ENCODE assay signal across 16 cellular contexts in the genomic region with DNA sequence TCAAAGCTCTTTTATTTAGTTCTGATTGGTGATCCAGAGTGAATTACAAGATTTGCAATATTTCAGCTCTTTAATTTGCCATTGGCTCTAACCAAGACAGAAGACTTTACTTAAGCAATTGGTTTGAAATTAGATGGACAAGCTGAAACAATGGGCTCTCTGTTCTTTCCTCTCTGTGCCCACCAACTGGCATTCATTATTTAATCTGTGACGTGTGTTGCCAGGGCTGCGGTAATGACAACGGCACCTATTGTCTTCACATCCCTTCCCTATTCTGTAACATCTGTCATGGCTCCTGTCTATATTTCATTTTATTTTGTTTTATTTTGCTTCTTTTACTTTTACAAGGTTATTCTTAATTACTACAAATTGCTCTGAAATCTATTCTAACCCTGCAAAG. TPM values are rescaled to one million over a fixed set of nuclear protein-coding genes. Genes with fewer than 3 reads are reported as not detected.
DNase-seq lines count a peak whose midpoint lies in the region; ATAC-seq and TF ChIP-seq lines count a peak whose summit lies in the region.
"Had no signal": no experiment of that assay in that cellular context is flagged by ENCODE, and none has a peak within 500 bp of the region (broad histone marks: within the 10 kb centered on the region; RNA-seq: fewer than 3 reads in every experiment).

No MANE protein-coding gene starts in this region.

- H3K4me1 ChIP-seq in Panc1 (ENCODE audit: control insufficient read depth, insufficient read depth, low read length), result peaks cover 39% of the 10 kb centered on the region
- H3K4me1 ChIP-seq in spleen, result peaks cover 2 to 44% (median 23%) of the 10 kb centered on the region in 6 donors

- H3K9me3 Mint-ChIP-seq in activated naive CD4-positive, alpha-beta T cell treated with anti-CD3 and anti-CD28 coated beads, Interleukin-2, amount 10 ng/mL, durations not matched to agents 7 days and 5 days, result no peaks in the 10 kb centered on the region
- H3K9me3 Mint-ChIP-seq: activated naive CD4-positive, alpha-beta T cell treated with anti-CD3 and anti-CD28 coated beads, Interleukin-2, amount 50 U/mL, for 24 hours; T-helper 1 cell treated with Interleukin-12 subunit alpha and Interleukin-12 subunit beta and Interleukin-4 antibody, amounts not matched to agents 30 μg/mL and 1 μg/mL, for 36 hours had no signal

- H3K36me3 ChIP-seq in Panc1 (ENCODE audit: control insufficient read depth, insufficient read depth, low read length), result no peaks in the 10 kb centered on the region
- no peaks in the 10 kb centered on the region for H3K36me3 ChIP-seq in spleen
- H3K36me3 ChIP-seq: BLaER1 treated with 17β-estradiol and CSF1 and Interleukin-3, amounts not matched to agents 10 nM and 100 nM; Peyer's patch had no signal

- POLR2A ChIA-PET in Panc1 (lab: Charles Lee), result no interaction called here

- no peak overlapping the region for H3K4me3 Mint-ChIP-seq in activated naive CD4-positive, alpha-beta T cell treated with anti-CD3 and anti-CD28 coated beads, Interleukin-2, amount 10 ng/mL, durations not matched to agents 7 days and 5 days
- H3K4me3 Mint-ChIP-seq: activated naive CD4-positive, alpha-beta T cell treated with anti-CD3 and anti-CD28 coated beads, Interleukin-2, amount 50 U/mL, for 24 hours; T-helper 1 cell treated with Interleukin-12 subunit alpha and Interleukin-12 subunit beta and Interleukin-4 antibody, amounts not matched to agents 30 μg/mL and 1 μg/mL, for 36 hours had no signal

- CTCF ChIA-PET in Panc1 (lab: Charles Lee), result no interaction called here
- CTCF ChIA-PET in activated naive CD4-positive, alpha-beta T cell treated with anti-CD3 and anti-CD28 coated beads, Interleukin-2, amount 10 ng/mL, durations not matched to agents 7 days and 5 days (lab: Charles Lee), result no interaction called here

- BruUV-seq in Panc1 (replicated peaks; lab: Mats Ljungman, UMichigan), result no TSS peak

- H3K4me3 ChIP-seq in Panc1 (ENCODE audit: low read depth in 2 of 2, low read length in 2 of 2), result no peak overlapping the region
- peak overlapping the region in 1 of 8 donors; percentile 9 for H3K4me3 ChIP-seq in spleen
- H3K4me3 ChIP-seq: BLaER1 treated with 17β-estradiol and CSF1 and Interleukin-3, amounts not matched to agents 10 nM and 100 nM; Peyer's patch had no signal

- in situ Hi-C loops in Panc1 (cut with HindIII; ENCODE audit: low pct_unique_long_range_greater_than_20kb, low sequenced_read_pairs), result no loop called here

- H3K27me3 ChIP-seq in Panc1 (ENCODE audit: control insufficient read depth, insufficient read depth, low read length) (no peaks in the 10 kb centered on the region), spleen (replicated peaks in 1 of 7) (no peaks in the 10 kb centered on the region)
- H3K27me3 ChIP-seq: BLaER1 treated with 17β-estradiol and CSF1 and Interleukin-3, amounts not matched to agents 10 nM and 100 nM; Peyer's patch had no signal

- H3K36me3 Mint-ChIP-seq in activated naive CD4-positive, alpha-beta T cell treated with anti-CD3 and anti-CD28 coated beads, Interleukin-2, amount 10 ng/mL, durations not matched to agents 7 days and 5 days, result no peaks in the 10 kb centered on the region
- H3K36me3 Mint-ChIP-seq: activated naive CD4-positive, alpha-beta T cell treated with anti-CD3 and anti-CD28 coated beads, Interleukin-2, amount 50 U/mL, for 24 hours had no signal

- TF ChIP-seq POLR2A in spleen (IDR thresholded peaks at IDR 0.05), result no peak

- H3K27ac ChIP-seq in Panc1 (ENCODE audit: low read length) (peak overlapping the region; percentile 15), spleen (peak overlapping the region in 6 of 8 donors; percentile 64 to 84 (median 82))

- 45 to 90% (median 77%) methylated on average over 3 of the region's 3 CpGs for WGBS in spleen, 5 donors

- no peaks in the 10 kb centered on the region for H3K4me1 Mint-ChIP-seq in activated naive CD4-positive, alpha-beta T cell treated with anti-CD3 and anti-CD28 coated beads, Interleukin-2, amount 10 ng/mL, durations not matched to agents 7 days and 5 days

- no peak overlapping the region for H3K27ac Mint-ChIP-seq in activated naive CD4-positive, alpha-beta T cell treated with anti-CD3 and anti-CD28 coated beads, Interleukin-2, amount 10 ng/mL, durations not matched to agents 7 days and 5 days
- H3K27ac Mint-ChIP-seq: activated naive CD4-positive, alpha-beta T cell treated with anti-CD3 and anti-CD28 coated beads, Interleukin-2, amount 50 U/mL, for 24 hours; T-helper 1 cell treated with Interleukin-12 subunit alpha and Interleukin-12 subunit beta and Interleukin-4 antibody, amounts not matched to agents 30 μg/mL and 1 μg/mL, for 36 hours had no signal

- ATAC-seq in Panc1 (peak; percentile 52; the same call in 1 of the 2 replicates), SK-N-SH treated with all-trans-retinoic acid at 6 μM for 48 hours (no peak), GM19395 (IDR thresholded peaks at IDR 0.05; ENCODE audit: unreplicated experiment) (no peak)

- peaks cover 4% of the 10 kb centered on the region for H3K27me3 Mint-ChIP-seq in activated naive CD4-positive, alpha-beta T cell treated with anti-CD3 and anti-CD28 coated beads, Interleukin-2, amount 10 ng/mL, durations not matched to agents 7 days and 5 days

- TF ChIP-seq CTCF in Panc1 (IDR thresholded peaks at IDR 0.05) (no peak), spleen (IDR thresholded peaks at IDR 0.05 in 8 of 11, conservative IDR thresholded peaks at IDR 0.05 in 3 of 11) (no peak)

- H3K9me3 ChIP-seq in Panc1 (ENCODE audit: control insufficient read depth, insufficient read depth, low read depth, low read length) (no peaks in the 10 kb centered on the region), spleen (no peaks in the 10 kb centered on the region)
- H3K9me3 ChIP-seq: BLaER1 treated with 17β-estradiol and CSF1 and Interleukin-3, amounts not matched to agents 10 nM and 100 nM; Peyer's patch had no signal

- DNase-seq in NCI-H1105 (lab: John Stamatoyannopoulos, UW), result peak; percentile 8
- DNase-seq in Panc1 (ENCODE audit: low read depth, low spot score), result no peak
- peak; percentile 94 for DNase-seq in foreskin melanocyte
- no peak for DNase-seq in spleen
- no peak for DNase-seq in activated naive CD4-positive, alpha-beta T cell treated with anti-CD3 and anti-CD28 coated beads, Interleukin-2, amount 10 ng/mL, durations not matched to agents 7 days and 5 days
- DNase-seq: activated CD4-positive, CD25-positive, alpha-beta regulatory T cell treated with anti-CD3 and anti-CD28 coated beads, Interleukin-2, amount 50 U/mL, for 72 hours; central memory CD4-positive, alpha-beta T cell; DMS79 treated with DMSO at 0.1 percent for 48 hours; islet precursor cell; Peyer's patch; stimulated activated CD4-positive, alpha-beta T cell treated with anti-CD3 and anti-CD28 coated beads, Interleukin-15, amount 100 ng/mL, for 24 hours had no signal

- intact Hi-C loops in Panc1 (cut with micrococcal nuclease; ENCODE audit: unreplicated experiment) (no loop called here), spleen (cut with DNase I; ENCODE audit: low total_unique reads) (loop anchor here (10.0 kb wide), 1 partner anchor 132 kb away; no protein-coding TSS in a partner anchor)

TF ChIP-seq in SK-N-SH treated with all-trans-retinoic acid at 6 μM for 48 hours, 23 proteins besides CTCF, POLR2A, EP300 and RAD21:
- TF ChIP-seq ZNF565 (CRISPR knock-in tag; conservative IDR thresholded peaks at IDR 0.05; ENCODE audit: low read depth), result no peak
- no peak for TF ChIP-seq ISL1 (CRISPR knock-in tag; IDR thresholded peaks at IDR 0.05)
- TF ChIP-seq, protein P1, sequence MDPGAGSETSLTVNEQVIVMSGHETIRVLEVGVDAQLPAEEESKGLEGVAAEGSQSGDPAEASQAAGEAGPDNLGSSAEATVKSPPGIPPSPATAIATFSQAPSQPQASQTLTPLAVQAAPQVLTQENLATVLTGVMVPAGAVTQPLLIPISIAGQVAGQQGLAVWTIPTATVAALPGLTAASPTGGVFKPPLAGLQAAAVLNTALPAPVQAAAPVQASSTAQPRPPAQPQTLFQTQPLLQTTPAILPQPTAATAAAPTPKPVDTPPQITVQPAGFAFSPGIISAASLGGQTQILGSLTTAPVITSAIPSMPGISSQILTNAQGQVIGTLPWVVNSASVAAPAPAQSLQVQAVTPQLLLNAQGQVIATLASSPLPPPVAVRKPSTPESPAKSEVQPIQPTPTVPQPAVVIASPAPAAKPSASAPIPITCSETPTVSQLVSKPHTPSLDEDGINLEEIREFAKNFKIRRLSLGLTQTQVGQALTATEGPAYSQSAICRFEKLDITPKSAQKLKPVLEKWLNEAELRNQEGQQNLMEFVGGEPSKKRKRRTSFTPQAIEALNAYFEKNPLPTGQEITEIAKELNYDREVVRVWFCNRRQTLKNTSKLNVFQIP (CRISPR knock-in tag; IDR thresholded peaks at IDR 0.05; ENCODE audit: borderline replicate concordance, low read depth), result no peak
- no peak for TF ChIP-seq ZNF8 (CRISPR knock-in tag; IDR thresholded peaks at IDR 0.05)
- TF ChIP-seq BACH2 (CRISPR knock-in tag; IDR thresholded peaks at IDR 0.05; ENCODE audit: borderline replicate concordance), result no peak
- no peak for TF ChIP-seq OSR1 (CRISPR knock-in tag; IDR thresholded peaks at IDR 0.05)
- no peak for TF ChIP-seq TSHZ2 (CRISPR knock-in tag; IDR thresholded peaks at IDR 0.05)

RNA-seq across cellular contexts. Expression of gene PLD1, which starts 33.9 kb away (rescaled TPM):
- 20.6 TPM for total RNA-seq in Panc1 (2021; ENCODE audit: unreplicated experiment)
- 6.7 TPM for polyA plus RNA-seq in Panc1 (2012; ENCODE audit: insufficient read length)
- total RNA-seq in spleen, result 10 to 100 TPM; 40.2 to 75.2 (median 68.9) TPM
- 10 to 100 TPM in 1 of 3 donors, 1 to 10 TPM in 2; 3.0 to 12.6 (median 3.5) TPM for polyA plus RNA-seq in spleen

Comparison
In these comparisons a context has a peak if more than half of its experiments do, and no peak if none do; other contexts are left out.
1. DNase-seq: peak in NCI-H1105 (single experiment) and foreskin melanocyte (single experiment); none in Panc1 (single experiment), spleen (single experiment) and activated naive CD4-positive, alpha-beta T cell treated with anti-CD3 and anti-CD28 coated beads, Interleukin-2, amount 10 ng/mL, durations not matched to agents 7 days and 5 days (single experiment).